In the genomic region with DNA sequence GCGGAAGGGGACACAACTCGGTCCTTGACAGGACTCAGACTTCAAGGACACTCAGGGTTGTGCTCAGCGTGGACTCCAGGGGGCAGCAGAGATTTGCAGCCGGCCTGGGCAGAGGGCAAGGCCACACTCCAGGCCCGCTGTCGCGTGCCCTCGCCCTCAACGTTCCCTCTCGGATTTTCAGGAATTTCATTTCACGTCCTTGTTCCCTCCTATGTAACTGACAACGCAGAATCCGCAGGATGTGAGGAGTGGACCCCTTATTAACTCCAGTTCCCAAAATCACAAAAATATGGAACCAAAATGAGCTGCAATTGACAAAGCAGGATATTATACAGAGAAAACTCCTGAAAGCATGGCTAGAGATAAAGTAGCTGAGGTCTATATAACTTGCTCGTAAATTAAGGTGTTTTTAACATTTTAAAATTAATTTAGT, we compare ENCODE assay signal across 8 cellular contexts. TPM values are rescaled to one million over a fixed set of nuclear protein-coding genes. Genes with fewer than 3 reads are reported as not detected.
DNase-seq lines count a peak whose midpoint lies in the region; ATAC-seq and TF ChIP-seq lines count a peak whose summit lies in the region.

No MANE protein-coding gene starts in this region.

- ATAC-seq in GM21381 (IDR thresholded peaks at IDR 0.05; ENCODE audit: unreplicated experiment) = peak; percentile 97
- ATAC-seq in HG03571 (IDR thresholded peaks at IDR 0.05; ENCODE audit: unreplicated experiment) = peak; percentile 97
- ATAC-seq in upper lobe of right lung = peak; percentile 99

- no peak for TF ChIP-seq POLR2A in ovary (IDR thresholded peaks at IDR 0.05)

- TF ChIP-seq EP300 in ovary (IDR thresholded peaks at IDR 0.05) = no peak

- DNase-seq in DMS153 treated with DMSO at 0.1 percent for 48 hours (lab: John Stamatoyannopoulos, UW; ENCODE audit: unreplicated experiment) (peak; percentile 75), RKO (ENCODE audit: low spot score) (peak; percentile 85), foreskin fibroblast (peak; percentile 49 to 87), ovary (peak; percentile 30 to 70 (median 58)), upper lobe of right lung (peak; percentile 89)
- peak; percentile 35 to 45 for DNase-seq in activated T-helper 1 cell treated with anti-CD3 and anti-CD28 coated beads, Interleukin-2, amount 50 U/mL, for 16 hours (ENCODE audit: low read depth in 1 of 2, low spot score in 1 of 2)

- H3K27ac ChIP-seq in ovary (no peak overlapping the region), upper lobe of right lung (no peak overlapping the region)

- H3K4me1 ChIP-seq in ovary (ENCODE audit: insufficient read depth) (no peaks in the 10 kb centered on the region), upper lobe of right lung (no peaks in the 10 kb centered on the region)

- no peaks in the 10 kb centered on the region for H3K9me3 ChIP-seq in ovary
- H3K9me3 ChIP-seq in upper lobe of right lung = no peaks in the 10 kb centered on the region

- H3K36me3 ChIP-seq in ovary (no peaks in the 10 kb centered on the region), upper lobe of right lung (no peaks in the 10 kb centered on the region)

- WGBS in ovary, 3 donors = 18 to 21% (median 19%) methylated on average over 14 of the region's 14 CpGs

- H3K27me3 ChIP-seq in ovary (no peaks in the 10 kb centered on the region), upper lobe of right lung (no peaks in the 10 kb centered on the region)

- intact Hi-C loops in ovary (cut with DNase I) (loop anchor here (5.0 to 10.0 kb wide), 2 partner anchors 317 to 324 kb away; no protein-coding TSS in a partner anchor), upper lobe of right lung (cut with DNase I) (loop anchor here (10.0 kb wide), 2 partner anchors 127 to 327 kb away; no protein-coding TSS in a partner anchor)

- TF ChIP-seq CTCF in foreskin fibroblast (IDR thresholded peaks at IDR 0.05; ENCODE audit: low read depth, low read length) (peak; percentile 95), ovary (IDR thresholded peaks at IDR 0.05) (peak; percentile 46 to 57 (median 49)), upper lobe of right lung (IDR thresholded peaks at IDR 0.05) (peak; percentile 90)

- H3K4me3 ChIP-seq in foreskin fibroblast (ENCODE audit: low read depth in 1 of 2, low read length in 2 of 2) = no peak overlapping the region
- no peak overlapping the region for H3K4me3 ChIP-seq in ovary
- no peak overlapping the region for H3K4me3 ChIP-seq in upper lobe of right lung

RNA-seq across cellular contexts. Expression of a gene that starts 21.0 kb away (rescaled TPM):
- total RNA-seq in ovary (10 to 100 TPM; 34.1 to 99.3 (median 91.6) TPM), upper lobe of right lung (88.6 TPM)
- 100 to 1,000 TPM in 1 of 2 donors, 10 to 100 TPM in 1; 69.5 to 272 TPM for polyA plus RNA-seq in ovary
